10 cellular contexts compared by ENCODE assay signal in the genomic region with DNA sequence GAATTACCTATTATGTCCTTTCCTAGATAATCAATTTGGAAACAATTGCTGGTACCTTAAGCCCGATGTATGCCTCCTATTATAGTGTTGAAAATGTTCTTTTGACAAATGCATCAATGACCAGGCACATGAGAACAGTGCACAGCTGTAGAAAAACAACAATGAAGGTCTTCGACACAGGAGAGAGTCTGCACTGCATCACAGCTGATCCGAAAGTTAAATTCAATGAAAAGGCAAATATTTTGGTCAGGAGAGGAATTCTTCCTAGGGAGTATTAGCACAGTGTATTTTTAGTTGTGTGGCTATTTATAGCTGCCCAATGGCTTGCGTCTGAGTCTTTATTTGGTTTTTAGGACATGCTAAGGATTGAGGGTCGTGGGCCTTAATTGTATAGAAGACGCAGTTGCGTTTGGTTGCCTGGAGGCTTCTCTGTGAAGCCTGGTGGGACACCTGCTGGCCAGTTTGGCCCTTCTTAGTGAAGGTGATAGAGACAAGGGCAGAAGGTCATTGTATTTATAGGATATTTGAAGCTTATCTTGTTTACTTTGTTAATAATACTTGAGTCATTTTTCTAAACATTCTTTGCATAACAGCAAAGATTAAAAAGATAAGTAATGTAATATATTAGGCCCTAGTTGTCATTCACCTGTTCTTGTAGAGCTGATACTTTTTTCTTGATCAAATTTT.
DNase-seq lines count a peak whose midpoint lies in the region; ATAC-seq, FAIRE-seq and TF ChIP-seq lines count a peak whose summit lies in the region.
"Had no signal": no experiment of that assay in that cellular context is flagged by ENCODE, and none has a peak within 500 bp of the region (broad histone marks: within the 10 kb centered on the region; RNA-seq: fewer than 3 reads in every experiment).

No MANE protein-coding gene starts in this region.

- H3K27me3 ChIP-seq in endothelial cell of umbilical vein (ENCODE audit: control insufficient read depth in 2 of 2, insufficient read depth in 2 of 2, low read length in 2 of 2) (no peaks in the 10 kb centered on the region), osteoblast (ENCODE audit: insufficient read depth, low read length) (no peaks in the 10 kb centered on the region)

- H3K9me3 ChIP-seq in endothelial cell of umbilical vein (replicated peaks; ENCODE audit: control insufficient read depth, insufficient read depth, low read length): no peaks in the 10 kb centered on the region
- no peaks in the 10 kb centered on the region for H3K9me3 ChIP-seq in osteoblast (ENCODE audit: low read depth, low read length)

- H3K4me1 ChIP-seq in endothelial cell of umbilical vein (ENCODE audit: control insufficient read depth, extremely low read depth, insufficient read depth, low read length) (peaks cover 12% of the 10 kb centered on the region), osteoblast (ENCODE audit: insufficient read depth, low read length) (peaks cover 6% of the 10 kb centered on the region)

- H3K79me2 ChIP-seq in endothelial cell of umbilical vein (ENCODE audit: control insufficient read depth, insufficient read depth, low read length) (peaks cover 53% of the 10 kb centered on the region), osteoblast (ENCODE audit: insufficient read depth, low read length) (peaks cover 75% of the 10 kb centered on the region)

- H2AFZ ChIP-seq in endothelial cell of umbilical vein (ENCODE audit: low read depth, low read length): no peak overlapping the region
- no peak overlapping the region for H2AFZ ChIP-seq in osteoblast (ENCODE audit: low read length)

- peaks cover 11% of the 10 kb centered on the region for H4K20me1 ChIP-seq in endothelial cell of umbilical vein (replicated peaks; ENCODE audit: control insufficient read depth, extremely low read depth, insufficient read depth, low read length)
- H4K20me1 ChIP-seq in osteoblast (ENCODE audit: insufficient read depth, low read length): peaks cover 62% of the 10 kb centered on the region

- H3K4me2 ChIP-seq in endothelial cell of umbilical vein (ENCODE audit: insufficient read depth, low read length): no peak overlapping the region
- no peak overlapping the region for H3K4me2 ChIP-seq in osteoblast (ENCODE audit: insufficient read depth, low read length)

- H3K27ac ChIP-seq in endothelial cell of umbilical vein (ENCODE audit: insufficient read depth, low read depth, low read length) (no peak overlapping the region), osteoblast (ENCODE audit: low read depth, low read length) (no peak overlapping the region)

- CTCF ChIA-PET in endothelial cell of umbilical vein (lab: Charles Lee): interaction anchor here (0.7 to 2.1 kb wide), 10 partner anchors 10 to 568 kb away, joined by 3 to 11 read pairs (median 3); a partner anchor contains a TSS

- dilution Hi-C loops in endothelial cell of umbilical vein (cut with MboI; ENCODE audit: extremely low pct_ligation_motif_present, low sequenced_read_pairs): no loop called here

- no peak for FAIRE-seq in endothelial cell of umbilical vein (lab: Jason Lieb, UNC)
- FAIRE-seq: keratinocyte had no signal

- POLR2A ChIA-PET in endothelial cell of umbilical vein (lab: Charles Lee): no interaction called here

- intact Hi-C loops in endothelial cell of umbilical vein (cut with micrococcal nuclease): loop anchor here (1.0 to 2.0 kb wide), 4 partner anchors 36 to 535 kb away; a partner anchor contains a TSS

- no TSS peak for BruUV-seq in endothelial cell of umbilical vein (replicated peaks; lab: Mats Ljungman, UMichigan)

- DNase-seq in GM12865 (ENCODE audit: low read depth) (peak; percentile 53), NB4 (ENCODE audit: low read depth) (peak; percentile 44), endothelial cell of umbilical vein (ENCODE audit: low read depth, low spot score) (peak; percentile 56), osteoblast (ENCODE audit: insufficient read length, low spot score, missing footprints) (peak; percentile 11), T1000 (lab: John Stamatoyannopoulos, UW) (no peak)
- DNase-seq in activated CD8-positive, alpha-beta memory T cell treated with anti-CD3 and anti-CD28 coated beads, Interleukin-2, amount 50 U/mL, for 4 hours: no peak
- DNase-seq: activated naive CD8-positive, alpha-beta T cell treated with anti-CD3 and anti-CD28 coated beads, Interleukin-2, amount 10 ng/mL, durations not matched to agents 7 days and 5 days; SW 1271 had no signal

- TF ChIP-seq POLR2A in NB4 (IDR thresholded peaks at IDR 0.05; ENCODE audit: extremely low read depth, insufficient read length) (no peak), endothelial cell of umbilical vein (IDR thresholded peaks at IDR 0.05; ENCODE audit: low read depth, low read length) (no peak)

- TF ChIP-seq CTCF in GM12865 (IDR thresholded peaks at IDR 0.05; ENCODE audit: insufficient read depth, low read depth, low read length, missing control alignments) (peak; percentile 43), NB4 (IDR thresholded peaks at IDR 0.05; ENCODE audit: low read depth, low read length) (peak; percentile 30), endothelial cell of umbilical vein (IDR thresholded peaks at IDR 0.05; ENCODE audit: extremely low read depth in 1 of 2, insufficient read depth in 1 of 2, low read depth in 1 of 2, low read length in 2 of 2) (peak; percentile 23 to 34), osteoblast (IDR thresholded peaks at IDR 0.05; ENCODE audit: extremely low read depth, low read depth, low read length) (peak; percentile 23)

- no peaks in the 10 kb centered on the region for H3K9me1 ChIP-seq in endothelial cell of umbilical vein (replicated peaks; ENCODE audit: control insufficient read depth, extremely low read depth, insufficient read depth, low read length)

- no peaks in the 10 kb centered on the region for H3K36me3 ChIP-seq in endothelial cell of umbilical vein (ENCODE audit: control insufficient read depth in 2 of 2, extremely low read depth in 1 of 2, insufficient read depth in 2 of 2, low read length in 2 of 2)
- no peaks in the 10 kb centered on the region for H3K36me3 ChIP-seq in osteoblast (ENCODE audit: insufficient read depth, low read length)

- no peak for ATAC-seq in HG03469 (IDR thresholded peaks at IDR 0.05; ENCODE audit: unreplicated experiment)

- H3K4me3 ChIP-seq in GM12865 (ENCODE audit: low read depth, low read length): no peak overlapping the region
- H3K4me3 ChIP-seq in NB4 (ENCODE audit: low read depth, low read length): no peak overlapping the region
- no peak overlapping the region for H3K4me3 ChIP-seq in endothelial cell of umbilical vein (replicated peaks in 1 of 3; ENCODE audit: insufficient read depth in 1 of 3, low read depth in 1 of 3, low read length in 3 of 3)
- no peak overlapping the region for H3K4me3 ChIP-seq in osteoblast (ENCODE audit: insufficient read depth, low read length)

- H3K9ac ChIP-seq in endothelial cell of umbilical vein (replicated peaks; ENCODE audit: extremely low read depth, insufficient read depth, low read length): no peak overlapping the region

TF ChIP-seq in endothelial cell of umbilical vein, 7 proteins besides CTCF, POLR2A, EP300 and RAD21:
- TF ChIP-seq POLR2AphosphoS5 (IDR thresholded peaks at IDR 0.05; ENCODE audit: insufficient read depth, low read depth, low read length): no peak
- TF ChIP-seq GATA2 (IDR thresholded peaks at IDR 0.05; ENCODE audit: insufficient read depth, insufficient read length, low read depth, low read length): peak; percentile 79
- peak; percentile 19 for TF ChIP-seq FOS (IDR thresholded peaks at IDR 0.05; ENCODE audit: borderline replicate concordance, insufficient read depth, low read length)
- peak; percentile 11 for TF ChIP-seq JUN (IDR thresholded peaks at IDR 0.05; ENCODE audit: borderline replicate concordance, insufficient read depth, insufficient read length, low read depth)

Comparison
In these comparisons a context has a peak if more than half of its experiments do, and no peak if none do; other contexts are left out.
1. DNase-seq: peak in GM12865 (single experiment), NB4 (single experiment), endothelial cell of umbilical vein (single experiment) and osteoblast (single experiment); none in T1000 (single experiment) and activated CD8-positive, alpha-beta memory T cell treated with anti-CD3 and anti-CD28 coated beads, Interleukin-2, amount 50 U/mL, for 4 hours (single experiment).
2. Peak in every context shown above with its lines, with median percentiles within 50 percentile points of each other: CTCF ChIP-seq.